ENCODE assay signal across 3 cellular contexts in the genomic region with DNA sequence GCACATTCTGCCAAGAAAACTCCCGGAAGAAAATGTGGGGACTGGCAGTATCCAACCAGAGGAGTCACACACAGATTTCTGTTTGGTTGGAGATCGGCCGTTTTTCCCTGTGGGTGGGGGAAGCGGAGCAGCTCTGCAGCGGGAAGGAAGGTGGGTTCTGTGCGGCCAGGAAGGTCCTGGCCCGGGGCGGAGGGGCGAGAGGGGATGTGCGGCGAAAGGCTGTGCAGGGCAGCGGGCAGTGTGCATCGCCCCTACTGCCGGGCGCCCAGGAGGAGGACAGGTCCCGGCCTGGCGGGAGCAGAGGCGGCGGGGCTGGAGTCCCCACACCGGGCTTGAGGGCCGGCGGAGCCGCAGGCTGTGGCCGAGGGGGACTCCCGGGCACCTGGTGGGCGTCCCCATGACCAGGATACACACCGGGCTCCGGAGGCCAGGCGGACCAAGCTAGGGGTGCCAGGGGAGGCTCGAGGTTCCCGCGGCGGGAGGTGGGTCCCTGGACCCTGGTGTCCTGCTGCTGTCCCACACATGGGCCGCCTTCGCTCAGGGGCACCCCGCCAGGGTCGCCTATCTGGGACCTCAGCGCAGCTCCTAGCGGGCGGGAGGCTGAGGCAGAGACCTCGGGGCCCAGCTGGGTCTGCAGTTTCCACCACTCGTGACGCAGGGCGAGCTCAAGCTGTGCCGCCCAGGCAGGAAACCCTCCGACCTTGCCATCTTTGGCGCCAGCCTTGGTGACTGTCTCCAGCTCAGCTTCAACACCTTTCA. TPM values are rescaled to one million over a fixed set of nuclear protein-coding genes. Genes with fewer than 3 reads are reported as not detected.
"Had no signal": no experiment of that assay in that cellular context is flagged by ENCODE, and none has a peak within 500 bp of the region (broad histone marks: within the 10 kb centered on the region; RNA-seq: fewer than 3 reads in every experiment).

No MANE protein-coding gene starts in this region.

RNA-seq across cellular contexts. Expression of a gene that starts 54.0 kb away (rescaled TPM):
- total RNA-seq: GM23248, HepG2, HFFc6 had no signal
